10 cellular contexts compared by ENCODE assay signal in genomic region chr16:25258856-25259179, GRCh38. TPM values are rescaled to one million over a fixed set of nuclear protein-coding genes. Genes with fewer than 3 reads are reported as not detected.
A peak's percentile ranks its signal among the peaks of the same experiment; 100 is the strongest.
DNase-seq lines count a peak whose midpoint lies in the region; ATAC-seq, FAIRE-seq and TF ChIP-seq lines count a peak whose summit lies in the region.
"Had no signal": no experiment of that assay in that cellular context is flagged by ENCODE, and none has a peak within 500 bp of the region (broad histone marks: within the 10 kb centered on the region; RNA-seq: fewer than 3 reads in every experiment).

No MANE protein-coding gene starts in this region.

- peaks cover 0 to 21% (median 6%) of the 10 kb centered on the region in 5 donors for H3K36me3 Mint-ChIP-seq in naive thymus-derived CD4-positive, alpha-beta T cell

- peak overlapping the region; percentile 88 to 96 (median 93) for H3K4me3 Mint-ChIP-seq in naive thymus-derived CD4-positive, alpha-beta T cell

- H3K36me3 ChIP-seq in MG63: peaks cover 27% of the 10 kb centered on the region
- peaks cover 0 to 13% (median 0%) of the 10 kb centered on the region in 3 experiments for H3K36me3 ChIP-seq in naive thymus-derived CD4-positive, alpha-beta T cell (ENCODE audit: control insufficient read depth in 2 of 3, insufficient read depth in 3 of 3, low read length in 3 of 3)

- DNase-seq in AG10803 (ENCODE audit: low read depth): no peak
- DNase-seq in MG63: no peak
- DNase-seq in cardiac fibroblast (ENCODE audit: low read depth in 2 of 2): no peak
- DNase-seq in naive thymus-derived CD4-positive, alpha-beta T cell: peak in 6 of 9 donors; percentile 2 to 24 (median 7)
- DNase-seq in SK-N-DZ (ENCODE audit: low spot score): no peak
- DNase-seq in urothelium cell line (ENCODE audit: low spot score): no peak
- DNase-seq in activated gamma-delta T cell (lab: John Stamatoyannopoulos, UW): no peak

- no peaks in the 10 kb centered on the region for H3K27me3 ChIP-seq in MG63
- H3K27me3 ChIP-seq in naive thymus-derived CD4-positive, alpha-beta T cell (ENCODE audit: control insufficient read depth in 2 of 2, insufficient read depth in 2 of 2, low read length in 2 of 2): no peaks in the 10 kb centered on the region

- peaks cover 0 to 3% (median 0%) of the 10 kb centered on the region in 11 donors for H3K9me3 Mint-ChIP-seq in naive thymus-derived CD4-positive, alpha-beta T cell

- no peak for TF ChIP-seq CTCF in AG10803 (conservative IDR thresholded peaks at IDR 0.05; ENCODE audit: low read length)
- no peak for TF ChIP-seq CTCF in cardiac fibroblast (IDR thresholded peaks at IDR 0.05; ENCODE audit: low read depth, low read length)

- H3K4me1 ChIP-seq in naive thymus-derived CD4-positive, alpha-beta T cell (ENCODE audit: control insufficient read depth in 2 of 2, insufficient read depth in 2 of 2, low read length in 2 of 2): peaks cover 16 to 33% of the 10 kb centered on the region in 2 donors

- ATAC-seq in naive thymus-derived CD4-positive, alpha-beta T cell: no peak
- ATAC-seq in HG03159 (IDR thresholded peaks at IDR 0.05; ENCODE audit: unreplicated experiment): no peak

- H3K4me1 Mint-ChIP-seq in naive thymus-derived CD4-positive, alpha-beta T cell: peaks cover 43 to 69% (median 63%) of the 10 kb centered on the region in 7 donors

- H3K27me3 Mint-ChIP-seq in naive thymus-derived CD4-positive, alpha-beta T cell: no peaks in the 10 kb centered on the region

- FAIRE-seq in urothelium cell line (lab: Jason Lieb, UNC): no peak

- H3K27ac Mint-ChIP-seq in naive thymus-derived CD4-positive, alpha-beta T cell: peak overlapping the region; percentile 95 to 98 (median 96)

- H3K4me3 ChIP-seq in AG10803 (ENCODE audit: low read length) (peak overlapping the region; percentile 73), MG63 (peak overlapping the region; percentile 99), cardiac fibroblast (replicated peaks in 1 of 2; ENCODE audit: low read depth in 2 of 2, low read length in 2 of 2) (peak overlapping the region; percentile 83 to 91)
- H3K4me3 ChIP-seq in naive thymus-derived CD4-positive, alpha-beta T cell (ENCODE audit: low read length): peak overlapping the region; percentile 90

- intact Hi-C loops in naive thymus-derived CD4-positive, alpha-beta T cell (cut with micrococcal nuclease): loop anchor here (1.0 to 5.0 kb wide), 3 partner anchors 148 to 532 kb away; partner anchors contain the start of genes TNRC6A (in 2 of the 2), ARHGAP17 (in 1 of the 2) and LCMT1 (in 1 of the 2)

- no peaks in the 10 kb centered on the region for H3K9me3 ChIP-seq in MG63
- no peaks in the 10 kb centered on the region for H3K9me3 ChIP-seq in naive thymus-derived CD4-positive, alpha-beta T cell (ENCODE audit: control insufficient read depth in 2 of 3, low read length in 3 of 3)

- POLR2A ChIA-PET in naive thymus-derived CD4-positive, alpha-beta T cell (lab: Charles Lee): interaction anchor here (0.8 to 1.9 kb wide), 2 partner anchors 12 to 198 kb away, joined by 3 to 8 read pairs; no protein-coding TSS in a partner anchor

- CTCF ChIA-PET in naive thymus-derived CD4-positive, alpha-beta T cell (lab: Charles Lee): interaction anchor here (1.0 kb wide), 1 partner anchor 17 kb away, joined by 4 read pairs; no protein-coding TSS in a partner anchor

- peak overlapping the region; percentile 93 for H3K27ac ChIP-seq in naive thymus-derived CD4-positive, alpha-beta T cell (ENCODE audit: low read depth, low read length)

RNA-seq across cellular contexts. Expression of gene ZKSCAN2, which starts 1.2 kb away (rescaled TPM):
- total RNA-seq in MG63 (2014; rRNA removed; shearing (Covaris generic); ENCODE audit: low replicate concordance): 2.2 and 2.6 TPM in 2 replicates
- 1 to 10 TPM; 4.7 to 7.0 (median 5.2) TPM for total RNA-seq in naive thymus-derived CD4-positive, alpha-beta T cell
- polyA plus RNA-seq in naive thymus-derived CD4-positive, alpha-beta T cell: 1 to 10 TPM; 1.5 to 2.1 TPM
- polyA plus RNA-seq in SK-N-DZ (2014; cell fraction: cytosol; rRNA removed): 9.6 and 9.9 TPM in 2 replicates
- 6.4 and 12.1 TPM in 2 replicates for polyA plus RNA-seq in SK-N-DZ (2014; cell fraction: nucleus; rRNA removed)

RNA-seq across cellular contexts. Expression of gene AQP8, which starts 42.1 kb away (rescaled TPM):
- not detected in 2 replicates for total RNA-seq in MG63 (2014; rRNA removed; shearing (Covaris generic); ENCODE audit: low replicate concordance)
- under 1 TPM in 1 of 5 experiments, not detected in 4; 0.37 TPM for total RNA-seq in naive thymus-derived CD4-positive, alpha-beta T cell
- not detected for polyA plus RNA-seq in naive thymus-derived CD4-positive, alpha-beta T cell
- polyA plus RNA-seq in SK-N-DZ (2014; cell fraction: cytosol; rRNA removed): not detected in 2 replicates
- polyA plus RNA-seq in SK-N-DZ (2014; cell fraction: nucleus; rRNA removed): not detected in 2 replicates
- total RNA-seq: lung microvascular endothelial cell, SK-MEL-5 had no signal

Comparison
In these comparisons a context has a peak if more than half of its experiments do, and no peak if none do; other contexts are left out.
1. DNase-seq: peak in naive thymus-derived CD4-positive, alpha-beta T cell (6 of 9); none in AG10803 (single experiment), MG63 (single experiment), cardiac fibroblast (0 of 2), SK-N-DZ (single experiment), urothelium cell line (single experiment) and activated gamma-delta T cell (single experiment).
2. Peak in every context shown above with its lines, with median percentiles within 50 percentile points of each other: H3K4me3 ChIP-seq.